Comparison of ENCODE assay signal across 1 cellular context in the genomic region with DNA sequence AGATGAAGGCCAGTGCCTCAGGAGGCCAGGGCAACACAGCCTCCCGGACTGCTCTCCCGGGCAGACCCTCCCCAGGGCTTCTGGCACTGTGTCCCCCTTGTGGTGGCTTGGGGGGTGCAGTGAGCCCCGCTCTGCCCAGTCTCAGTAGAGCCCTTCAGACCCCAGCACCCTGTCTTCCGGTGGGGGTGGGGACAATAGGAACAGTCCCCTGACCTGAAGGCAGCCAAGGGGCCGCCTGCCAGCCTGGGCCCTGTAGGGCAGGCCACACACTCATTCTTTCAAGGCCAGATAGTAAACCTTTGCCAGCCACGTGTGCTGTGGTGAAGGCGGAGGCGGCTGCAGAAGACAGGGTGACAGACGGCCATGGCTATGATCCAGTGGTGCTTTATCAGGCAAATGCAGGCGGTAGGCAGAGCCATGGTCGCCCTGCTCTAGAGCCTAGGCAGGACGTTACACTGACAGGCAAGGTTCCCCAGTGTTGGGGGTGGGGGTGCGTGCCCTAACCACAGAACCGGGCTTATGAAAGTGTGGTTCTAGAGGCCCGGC.
TF ChIP-seq lines count a peak whose summit lies in the region.

No MANE protein-coding gene starts in this region.

TF ChIP-seq in K562, 482 proteins besides CTCF, POLR2A, EP300 and RAD21 (continued from another document):
- TF ChIP-seq MYC (IDR thresholded peaks at IDR 0.05; ENCODE audit: low read depth, low read length) (peak; percentile 67; the same call in 1 of the 2 replicates), MYC (CRISPR knock-in tag; IDR thresholded peaks at IDR 0.05; ENCODE audit: borderline replicate concordance, low read depth) (no peak), TAL1 (IDR thresholded peaks at IDR 0.05) (peak; percentile 70), FOXK1 (CRISPR knock-in tag; IDR thresholded peaks at IDR 0.05; ENCODE audit: borderline replicate concordance) (no peak), TEAD1 (CRISPR knock-in tag; IDR thresholded peaks at IDR 0.05) (no peak), RBM22 (IDR thresholded peaks at IDR 0.05; ENCODE audit: low read depth, low read length, poor library complexity, severe bottlenecking) (no peak), KDM1A (IDR thresholded peaks at IDR 0.05) (0 out of 4 replicates have a peak, but pooled peaks of 1 of the 2 experiments have one; percentile 12), ZNF785 (CRISPR knock-in tag; IDR thresholded peaks at IDR 0.05) (no peak)
- TF ChIP-seq, protein P1, sequence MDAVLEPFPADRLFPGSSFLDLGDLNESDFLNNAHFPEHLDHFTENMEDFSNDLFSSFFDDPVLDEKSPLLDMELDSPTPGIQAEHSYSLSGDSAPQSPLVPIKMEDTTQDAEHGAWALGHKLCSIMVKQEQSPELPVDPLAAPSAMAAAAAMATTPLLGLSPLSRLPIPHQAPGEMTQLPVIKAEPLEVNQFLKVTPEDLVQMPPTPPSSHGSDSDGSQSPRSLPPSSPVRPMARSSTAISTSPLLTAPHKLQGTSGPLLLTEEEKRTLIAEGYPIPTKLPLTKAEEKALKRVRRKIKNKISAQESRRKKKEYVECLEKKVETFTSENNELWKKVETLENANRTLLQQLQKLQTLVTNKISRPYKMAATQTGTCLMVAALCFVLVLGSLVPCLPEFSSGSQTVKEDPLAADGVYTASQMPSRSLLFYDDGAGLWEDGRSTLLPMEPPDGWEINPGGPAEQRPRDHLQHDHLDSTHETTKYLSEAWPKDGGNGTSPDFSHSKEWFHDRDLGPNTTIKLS (IDR thresholded peaks at IDR 0.05; ENCODE audit: borderline replicate concordance, low read depth) = peak; percentile 86; the same call in 1 of the 2 replicates
- TF ChIP-seq, protein P2, sequence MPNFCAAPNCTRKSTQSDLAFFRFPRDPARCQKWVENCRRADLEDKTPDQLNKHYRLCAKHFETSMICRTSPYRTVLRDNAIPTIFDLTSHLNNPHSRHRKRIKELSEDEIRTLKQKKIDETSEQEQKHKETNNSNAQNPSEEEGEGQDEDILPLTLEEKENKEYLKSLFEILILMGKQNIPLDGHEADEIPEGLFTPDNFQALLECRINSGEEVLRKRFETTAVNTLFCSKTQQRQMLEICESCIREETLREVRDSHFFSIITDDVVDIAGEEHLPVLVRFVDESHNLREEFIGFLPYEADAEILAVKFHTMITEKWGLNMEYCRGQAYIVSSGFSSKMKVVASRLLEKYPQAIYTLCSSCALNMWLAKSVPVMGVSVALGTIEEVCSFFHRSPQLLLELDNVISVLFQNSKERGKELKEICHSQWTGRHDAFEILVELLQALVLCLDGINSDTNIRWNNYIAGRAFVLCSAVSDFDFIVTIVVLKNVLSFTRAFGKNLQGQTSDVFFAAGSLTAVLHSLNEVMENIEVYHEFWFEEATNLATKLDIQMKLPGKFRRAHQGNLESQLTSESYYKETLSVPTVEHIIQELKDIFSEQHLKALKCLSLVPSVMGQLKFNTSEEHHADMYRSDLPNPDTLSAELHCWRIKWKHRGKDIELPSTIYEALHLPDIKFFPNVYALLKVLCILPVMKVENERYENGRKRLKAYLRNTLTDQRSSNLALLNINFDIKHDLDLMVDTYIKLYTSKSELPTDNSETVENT (CRISPR knock-in tag; IDR thresholded peaks at IDR 0.05) = no peak
- TF ChIP-seq, protein P3, sequence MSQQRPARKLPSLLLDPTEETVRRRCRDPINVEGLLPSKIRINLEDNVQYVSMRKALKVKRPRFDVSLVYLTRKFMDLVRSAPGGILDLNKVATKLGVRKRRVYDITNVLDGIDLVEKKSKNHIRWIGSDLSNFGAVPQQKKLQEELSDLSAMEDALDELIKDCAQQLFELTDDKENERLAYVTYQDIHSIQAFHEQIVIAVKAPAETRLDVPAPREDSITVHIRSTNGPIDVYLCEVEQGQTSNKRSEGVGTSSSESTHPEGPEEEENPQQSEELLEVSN (IDR thresholded peaks at IDR 0.05; ENCODE audit: borderline replicate concordance in 1 of 2, extremely low read depth in 1 of 2, insufficient read depth in 1 of 2, insufficient read length in 1 of 2, low read depth in 1 of 2, low read length in 1 of 2, poor library complexity in 1 of 2, severe bottlenecking in 1 of 2) = peak in 1 of 2 experiments; percentile 14
TF ChIP-seq in K562: peak in this region for 50.
